In the genomic region with DNA sequence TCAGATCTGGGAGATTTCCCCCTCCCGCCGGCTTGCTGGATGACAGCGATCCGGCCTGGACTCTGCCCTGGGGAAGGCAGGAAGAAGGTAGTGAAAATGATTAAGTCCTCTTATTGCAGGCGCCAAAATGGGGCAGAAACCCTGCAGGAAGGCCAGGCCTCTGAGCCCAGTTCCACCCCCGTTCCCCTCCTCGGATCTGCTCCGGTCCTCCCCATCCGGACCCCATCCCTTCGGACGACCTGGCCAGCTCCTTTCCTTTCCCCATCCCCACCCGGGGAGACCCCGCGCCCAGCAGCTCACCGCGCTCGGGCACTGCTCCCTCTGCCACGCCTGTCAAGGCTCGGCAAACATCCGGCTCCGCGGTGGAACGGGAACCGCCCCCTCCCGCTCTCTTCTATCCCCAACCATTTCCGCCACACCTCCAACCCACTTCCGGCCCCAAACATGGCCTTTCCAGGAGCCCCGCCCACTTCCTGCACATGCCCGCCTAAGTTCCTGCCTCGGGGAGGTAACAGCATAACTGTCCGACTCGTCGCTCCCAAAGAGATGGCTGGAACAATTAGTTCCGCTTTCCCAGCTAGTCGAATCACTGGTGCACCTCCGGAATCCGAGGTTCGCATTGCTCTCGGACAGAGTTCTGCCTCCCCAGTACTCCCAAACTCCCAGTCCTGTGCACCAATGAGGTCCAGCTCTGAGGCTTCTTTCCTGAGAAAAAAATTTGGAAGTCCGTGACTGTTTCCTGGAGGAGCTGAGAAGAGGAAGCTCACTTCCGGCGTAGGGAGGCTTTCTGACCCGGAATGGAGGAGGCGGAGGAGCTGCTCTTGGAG, we compare ENCODE assay signal across 1 cellular context.
A peak's percentile ranks its signal among the peaks of the same experiment; 100 is the strongest.
TF ChIP-seq lines count a peak whose summit lies in the region.

A gene (minus strand): TSS at position 369 of the 827 bp plus-strand sequence. CDS start 4,512 bp downstream, outside the sequence.
A gene (plus strand): TSS at position 781 of the 827 bp plus-strand sequence. CDS start 17 bp downstream, at position 798.

TF ChIP-seq in HepG2, 621 proteins besides CTCF, POLR2A, EP300 and RAD21 (continued from another document and continues in another):
- peak; percentile 73; the same call in 1 of the 2 replicates for TF ChIP-seq ZNF230 (CRISPR knock-in tag; IDR thresholded peaks at IDR 0.05)
- peak; percentile 85; the same call in 1 of the 2 replicates for TF ChIP-seq ZNF34 (CRISPR knock-in tag; IDR thresholded peaks at IDR 0.05; ENCODE audit: borderline replicate concordance)
- TF ChIP-seq, protein P1, sequence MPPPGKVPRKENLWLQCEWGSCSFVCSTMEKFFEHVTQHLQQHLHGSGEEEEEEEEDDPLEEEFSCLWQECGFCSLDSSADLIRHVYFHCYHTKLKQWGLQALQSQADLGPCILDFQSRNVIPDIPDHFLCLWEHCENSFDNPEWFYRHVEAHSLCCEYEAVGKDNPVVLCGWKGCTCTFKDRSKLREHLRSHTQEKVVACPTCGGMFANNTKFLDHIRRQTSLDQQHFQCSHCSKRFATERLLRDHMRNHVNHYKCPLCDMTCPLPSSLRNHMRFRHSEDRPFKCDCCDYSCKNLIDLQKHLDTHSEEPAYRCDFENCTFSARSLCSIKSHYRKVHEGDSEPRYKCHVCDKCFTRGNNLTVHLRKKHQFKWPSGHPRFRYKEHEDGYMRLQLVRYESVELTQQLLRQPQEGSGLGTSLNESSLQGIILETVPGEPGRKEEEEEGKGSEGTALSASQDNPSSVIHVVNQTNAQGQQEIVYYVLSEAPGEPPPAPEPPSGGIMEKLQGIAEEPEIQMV (CRISPR knock-in tag; IDR thresholded peaks at IDR 0.05; ENCODE audit: low read depth) = no peak
- TF ChIP-seq RFX3 (CRISPR knock-in tag; IDR thresholded peaks at IDR 0.05) = no peak
- no peak for TF ChIP-seq MTA3 (CRISPR knock-in tag; IDR thresholded peaks at IDR 0.05)
- TF ChIP-seq HOXA5 (CRISPR knock-in tag; IDR thresholded peaks at IDR 0.05) = peak; percentile 80; the same call in 1 of the 2 replicates
- no peak for TF ChIP-seq ZNF3 (CRISPR knock-in tag; IDR thresholded peaks at IDR 0.05)
- TF ChIP-seq ZNF382 (CRISPR knock-in tag; IDR thresholded peaks at IDR 0.05; ENCODE audit: borderline replicate concordance) = no peak
- no peak for TF ChIP-seq MBD4 (IDR thresholded peaks at IDR 0.05; ENCODE audit: borderline replicate concordance, low read length)
- no peak for TF ChIP-seq ZNF10 (CRISPR knock-in tag; IDR thresholded peaks at IDR 0.05; ENCODE audit: borderline replicate concordance, low read depth)
- TF ChIP-seq FOSL1 (CRISPR knock-in tag; IDR thresholded peaks at IDR 0.05; ENCODE audit: borderline replicate concordance) = no peak
- TF ChIP-seq, protein P2, sequence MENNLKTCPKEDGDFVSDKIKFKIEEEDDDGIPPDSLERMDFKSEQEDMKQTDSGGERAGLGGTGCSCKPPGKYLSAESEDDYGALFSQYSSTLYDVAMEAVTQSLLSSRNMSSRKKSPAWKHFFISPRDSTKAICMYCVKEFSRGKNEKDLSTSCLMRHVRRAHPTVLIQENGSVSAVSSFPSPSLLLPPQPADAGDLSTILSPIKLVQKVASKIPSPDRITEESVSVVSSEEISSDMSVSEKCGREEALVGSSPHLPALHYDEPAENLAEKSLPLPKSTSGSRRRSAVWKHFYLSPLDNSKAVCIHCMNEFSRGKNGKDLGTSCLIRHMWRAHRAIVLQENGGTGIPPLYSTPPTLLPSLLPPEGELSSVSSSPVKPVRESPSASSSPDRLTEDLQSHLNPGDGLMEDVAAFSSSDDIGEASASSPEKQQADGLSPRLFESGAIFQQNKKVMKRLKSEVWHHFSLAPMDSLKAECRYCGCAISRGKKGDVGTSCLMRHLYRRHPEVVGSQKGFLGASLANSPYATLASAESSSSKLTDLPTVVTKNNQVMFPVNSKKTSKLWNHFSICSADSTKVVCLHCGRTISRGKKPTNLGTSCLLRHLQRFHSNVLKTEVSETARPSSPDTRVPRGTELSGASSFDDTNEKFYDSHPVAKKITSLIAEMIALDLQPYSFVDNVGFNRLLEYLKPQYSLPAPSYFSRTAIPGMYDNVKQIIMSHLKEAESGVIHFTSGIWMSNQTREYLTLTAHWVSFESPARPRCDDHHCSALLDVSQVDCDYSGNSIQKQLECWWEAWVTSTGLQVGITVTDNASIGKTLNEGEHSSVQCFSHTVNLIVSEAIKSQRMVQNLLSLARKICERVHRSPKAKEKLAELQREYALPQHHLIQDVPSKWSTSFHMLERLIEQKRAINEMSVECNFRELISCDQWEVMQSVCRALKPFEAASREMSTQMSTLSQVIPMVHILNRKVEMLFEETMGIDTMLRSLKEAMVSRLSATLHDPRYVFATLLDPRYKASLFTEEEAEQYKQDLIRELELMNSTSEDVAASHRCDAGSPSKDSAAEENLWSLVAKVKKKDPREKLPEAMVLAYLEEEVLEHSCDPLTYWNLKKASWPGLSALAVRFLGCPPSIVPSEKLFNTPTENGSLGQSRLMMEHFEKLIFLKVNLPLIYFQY (CRISPR knock-in tag; IDR thresholded peaks at IDR 0.05; ENCODE audit: borderline replicate concordance) = no peak; the same call in 1 of the 2 replicates
- TF ChIP-seq, protein P3, sequence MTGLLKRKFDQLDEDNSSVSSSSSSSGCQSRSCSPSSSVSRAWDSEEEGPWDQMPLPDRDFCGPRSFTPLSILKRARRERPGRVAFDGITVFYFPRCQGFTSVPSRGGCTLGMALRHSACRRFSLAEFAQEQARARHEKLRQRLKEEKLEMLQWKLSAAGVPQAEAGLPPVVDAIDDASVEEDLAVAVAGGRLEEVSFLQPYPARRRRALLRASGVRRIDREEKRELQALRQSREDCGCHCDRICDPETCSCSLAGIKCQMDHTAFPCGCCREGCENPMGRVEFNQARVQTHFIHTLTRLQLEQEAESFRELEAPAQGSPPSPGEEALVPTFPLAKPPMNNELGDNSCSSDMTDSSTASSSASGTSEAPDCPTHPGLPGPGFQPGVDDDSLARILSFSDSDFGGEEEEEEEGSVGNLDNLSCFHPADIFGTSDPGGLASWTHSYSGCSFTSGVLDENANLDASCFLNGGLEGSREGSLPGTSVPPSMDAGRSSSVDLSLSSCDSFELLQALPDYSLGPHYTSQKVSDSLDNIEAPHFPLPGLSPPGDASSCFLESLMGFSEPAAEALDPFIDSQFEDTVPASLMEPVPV (CRISPR knock-in tag; IDR thresholded peaks at IDR 0.05) = peak; percentile 92
- peak; percentile 20; the same call in 1 of the 2 replicates for TF ChIP-seq KLF12 (CRISPR knock-in tag; IDR thresholded peaks at IDR 0.05; ENCODE audit: borderline replicate concordance)
- no peak for TF ChIP-seq KDM1A (CRISPR knock-in tag; IDR thresholded peaks at IDR 0.05)
- no peak for TF ChIP-seq SRSF4 (IDR thresholded peaks at IDR 0.05; ENCODE audit: low read depth, low read length, poor library complexity, severe bottlenecking)
- TF ChIP-seq, protein P4, sequence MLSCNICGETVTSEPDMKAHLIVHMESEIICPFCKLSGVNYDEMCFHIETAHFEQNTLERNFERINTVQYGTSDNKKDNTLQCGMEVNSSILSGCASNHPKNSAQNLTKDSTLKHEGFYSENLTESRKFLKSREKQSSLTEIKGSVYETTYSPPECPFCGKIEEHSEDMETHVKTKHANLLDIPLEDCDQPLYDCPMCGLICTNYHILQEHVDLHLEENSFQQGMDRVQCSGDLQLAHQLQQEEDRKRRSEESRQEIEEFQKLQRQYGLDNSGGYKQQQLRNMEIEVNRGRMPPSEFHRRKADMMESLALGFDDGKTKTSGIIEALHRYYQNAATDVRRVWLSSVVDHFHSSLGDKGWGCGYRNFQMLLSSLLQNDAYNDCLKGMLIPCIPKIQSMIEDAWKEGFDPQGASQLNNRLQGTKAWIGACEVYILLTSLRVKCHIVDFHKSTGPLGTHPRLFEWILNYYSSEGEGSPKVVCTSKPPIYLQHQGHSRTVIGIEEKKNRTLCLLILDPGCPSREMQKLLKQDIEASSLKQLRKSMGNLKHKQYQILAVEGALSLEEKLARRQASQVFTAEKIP (CRISPR knock-in tag; IDR thresholded peaks at IDR 0.05; ENCODE audit: borderline replicate concordance) = no peak
- no peak for TF ChIP-seq PRPF4 (IDR thresholded peaks at IDR 0.05; ENCODE audit: low read depth, low read length, poor library complexity, severe bottlenecking)
- peak; percentile 53; the same call in 1 of the 2 replicates for TF ChIP-seq SNAPC2 (CRISPR knock-in tag; IDR thresholded peaks at IDR 0.05)
- peak; percentile 85 for TF ChIP-seq KMT2A (CRISPR knock-in tag; IDR thresholded peaks at IDR 0.05)
- TF ChIP-seq ZNF619 (CRISPR knock-in tag; IDR thresholded peaks at IDR 0.05) = 0 out of 2 replicates have a peak, but pooled peaks have one; percentile 12
- 0 out of 2 replicates have a peak, but pooled peaks have one; percentile 46 for TF ChIP-seq PAX8 (CRISPR knock-in tag; IDR thresholded peaks at IDR 0.05; ENCODE audit: borderline replicate concordance)
- peak; percentile 46; the same call in 1 of the 2 replicates for TF ChIP-seq ZNF329 (CRISPR knock-in tag; IDR thresholded peaks at IDR 0.05; ENCODE audit: low read depth)
- TF ChIP-seq TCF7 (IDR thresholded peaks at IDR 0.05; ENCODE audit: low read depth) = no peak
- no peak for TF ChIP-seq REL (CRISPR knock-in tag; conservative IDR thresholded peaks at IDR 0.05)
- TF ChIP-seq, protein P5, sequence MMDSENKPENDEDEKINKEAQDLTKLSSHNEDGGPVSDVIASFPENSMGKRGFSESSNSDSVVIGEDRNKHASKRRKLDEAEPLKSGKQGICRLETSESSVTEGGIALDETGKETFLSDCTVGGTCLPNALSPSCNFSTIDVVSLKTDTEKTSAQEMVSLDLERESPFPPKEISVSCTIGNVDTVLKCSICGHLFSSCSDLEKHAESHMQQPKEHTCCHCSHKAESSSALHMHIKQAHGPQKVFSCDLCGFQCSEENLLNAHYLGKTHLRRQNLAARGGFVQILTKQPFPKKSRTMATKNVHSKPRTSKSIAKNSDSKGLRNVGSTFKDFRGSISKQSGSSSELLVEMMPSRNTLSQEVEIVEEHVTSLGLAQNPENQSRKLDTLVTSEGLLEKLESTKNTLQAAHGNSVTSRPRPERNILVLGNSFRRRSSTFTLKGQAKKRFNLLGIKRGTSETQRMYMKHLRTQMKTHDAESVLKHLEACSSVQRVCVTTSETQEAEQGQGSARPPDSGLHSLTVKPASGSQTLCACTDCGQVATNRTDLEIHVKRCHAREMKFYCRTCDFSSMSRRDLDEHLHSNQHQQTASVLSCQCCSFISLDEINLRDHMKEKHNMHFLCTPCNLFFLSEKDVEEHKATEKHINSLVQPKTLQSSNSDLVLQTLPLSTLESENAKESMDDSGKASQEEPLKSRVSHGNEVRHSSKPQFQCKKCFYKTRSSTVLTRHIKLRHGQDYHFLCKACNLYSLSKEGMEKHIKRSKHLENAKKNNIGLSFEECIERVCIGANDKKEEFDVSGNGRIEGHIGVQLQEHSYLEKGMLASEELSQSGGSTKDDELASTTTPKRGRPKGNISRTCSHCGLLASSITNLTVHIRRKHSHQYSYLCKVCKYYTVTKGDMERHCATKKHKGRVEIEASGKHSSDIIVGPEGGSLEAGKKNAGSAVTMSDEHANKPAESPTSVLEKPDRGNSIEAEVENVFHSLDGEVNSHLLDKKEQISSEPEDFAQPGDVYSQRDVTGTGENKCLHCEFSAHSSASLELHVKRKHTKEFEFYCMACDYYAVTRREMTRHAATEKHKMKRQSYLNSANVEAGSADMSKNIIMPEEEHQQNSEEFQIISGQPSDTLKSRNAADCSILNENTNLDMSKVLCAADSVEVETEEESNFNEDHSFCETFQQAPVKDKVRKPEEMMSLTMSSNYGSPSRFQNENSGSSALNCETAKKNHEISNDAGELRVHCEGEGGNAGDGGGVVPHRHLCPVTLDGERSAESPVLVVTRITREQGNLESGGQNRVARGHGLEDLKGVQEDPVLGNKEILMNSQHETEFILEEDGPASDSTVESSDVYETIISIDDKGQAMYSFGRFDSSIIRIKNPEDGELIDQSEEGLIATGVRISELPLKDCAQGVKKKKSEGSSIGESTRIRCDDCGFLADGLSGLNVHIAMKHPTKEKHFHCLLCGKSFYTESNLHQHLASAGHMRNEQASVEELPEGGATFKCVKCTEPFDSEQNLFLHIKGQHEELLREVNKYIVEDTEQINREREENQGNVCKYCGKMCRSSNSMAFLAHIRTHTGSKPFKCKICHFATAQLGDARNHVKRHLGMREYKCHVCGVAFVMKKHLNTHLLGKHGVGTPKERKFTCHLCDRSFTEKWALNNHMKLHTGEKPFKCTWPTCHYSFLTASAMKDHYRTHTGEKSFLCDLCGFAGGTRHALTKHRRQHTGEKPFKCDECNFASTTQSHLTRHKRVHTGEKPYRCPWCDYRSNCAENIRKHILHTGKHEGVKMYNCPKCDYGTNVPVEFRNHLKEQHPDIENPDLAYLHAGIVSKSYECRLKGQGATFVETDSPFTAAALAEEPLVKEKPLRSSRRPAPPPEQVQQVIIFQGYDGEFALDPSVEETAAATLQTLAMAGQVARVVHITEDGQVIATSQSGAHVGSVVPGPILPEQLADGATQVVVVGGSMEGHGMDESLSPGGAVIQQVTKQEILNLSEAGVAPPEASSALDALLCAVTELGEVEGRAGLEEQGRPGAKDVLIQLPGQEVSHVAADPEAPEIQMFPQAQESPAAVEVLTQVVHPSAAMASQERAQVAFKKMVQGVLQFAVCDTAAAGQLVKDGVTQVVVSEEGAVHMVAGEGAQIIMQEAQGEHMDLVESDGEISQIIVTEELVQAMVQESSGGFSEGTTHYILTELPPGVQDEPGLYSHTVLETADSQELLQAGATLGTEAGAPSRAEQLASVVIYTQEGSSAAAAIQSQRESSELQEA (CRISPR knock-in tag; IDR thresholded peaks at IDR 0.05; ENCODE audit: not compliant biosample characterization) = no peak
- TF ChIP-seq TBX2 (CRISPR knock-in tag; IDR thresholded peaks at IDR 0.05; ENCODE audit: borderline replicate concordance) = peak; percentile 74
- TF ChIP-seq ZNF205 (CRISPR knock-in tag; IDR thresholded peaks at IDR 0.05) = peak; percentile 69
- TF ChIP-seq ZBTB8A (CRISPR knock-in tag; IDR thresholded peaks at IDR 0.05; ENCODE audit: borderline replicate concordance, low read depth) = no peak
- TF ChIP-seq, protein P6, sequence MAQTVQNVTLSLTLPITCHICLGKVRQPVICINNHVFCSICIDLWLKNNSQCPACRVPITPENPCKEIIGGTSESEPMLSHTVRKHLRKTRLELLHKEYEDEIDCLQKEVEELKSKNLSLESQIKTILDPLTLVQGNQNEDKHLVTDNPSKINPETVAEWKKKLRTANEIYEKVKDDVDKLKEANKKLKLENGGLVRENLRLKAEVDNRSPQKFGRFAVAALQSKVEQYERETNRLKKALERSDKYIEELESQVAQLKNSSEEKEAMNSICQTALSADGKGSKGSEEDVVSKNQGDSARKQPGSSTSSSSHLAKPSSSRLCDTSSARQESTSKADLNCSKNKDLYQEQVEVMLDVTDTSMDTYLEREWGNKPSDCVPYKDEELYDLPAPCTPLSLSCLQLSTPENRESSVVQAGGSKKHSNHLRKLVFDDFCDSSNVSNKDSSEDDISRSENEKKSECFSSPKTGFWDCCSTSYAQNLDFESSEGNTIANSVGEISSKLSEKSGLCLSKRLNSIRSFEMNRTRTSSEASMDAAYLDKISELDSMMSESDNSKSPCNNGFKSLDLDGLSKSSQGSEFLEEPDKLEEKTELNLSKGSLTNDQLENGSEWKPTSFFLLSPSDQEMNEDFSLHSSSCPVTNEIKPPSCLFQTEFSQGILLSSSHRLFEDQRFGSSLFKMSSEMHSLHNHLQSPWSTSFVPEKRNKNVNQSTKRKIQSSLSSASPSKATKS (CRISPR knock-in tag; IDR thresholded peaks at IDR 0.05) = no peak
- peak; percentile 71 for TF ChIP-seq SMAD3 (CRISPR knock-in tag; IDR thresholded peaks at IDR 0.05)
- TF ChIP-seq ZNF598 (CRISPR knock-in tag; IDR thresholded peaks at IDR 0.05; ENCODE audit: borderline replicate concordance) = peak; percentile 75; the same call in 1 of the 2 replicates
- TF ChIP-seq SAFB2 (CRISPR knock-in tag; IDR thresholded peaks at IDR 0.05; ENCODE audit: borderline replicate concordance, low read depth) = peak; percentile 19; the same call in 1 of the 2 replicates
- no peak for TF ChIP-seq NR1H2 (CRISPR knock-in tag; IDR thresholded peaks at IDR 0.05; ENCODE audit: borderline replicate concordance, low read depth)
- peak; percentile 71; the same call in 1 of the 2 replicates for TF ChIP-seq MXD4 (CRISPR knock-in tag; IDR thresholded peaks at IDR 0.05)
